ENCODE assay signal across 12 cellular contexts in the genomic region with DNA sequence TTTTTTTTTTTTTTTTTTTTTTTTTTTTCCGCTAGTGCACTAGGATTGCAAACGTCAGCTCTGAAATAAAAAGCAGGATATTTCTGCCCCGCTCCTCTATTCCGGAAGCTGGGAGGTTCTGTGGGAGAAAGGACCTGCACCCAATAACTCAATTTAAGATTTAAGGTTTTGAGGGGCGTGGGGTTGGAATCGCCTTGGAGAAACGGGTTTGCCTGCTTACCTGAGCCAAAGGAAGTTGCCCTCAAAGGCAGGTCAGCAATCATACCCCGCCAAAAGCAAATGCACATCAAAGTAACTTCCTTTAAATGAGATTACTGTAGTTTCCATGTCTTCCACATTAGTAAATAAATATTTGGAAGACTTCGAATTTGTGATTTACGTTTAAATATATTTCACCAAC. TPM values are rescaled to one million over a fixed set of nuclear protein-coding genes. Genes with fewer than 3 reads are reported as not detected.
DNase-seq lines count a peak whose midpoint lies in the region; ATAC-seq, FAIRE-seq and TF ChIP-seq lines count a peak whose summit lies in the region.
"Had no signal": no experiment of that assay in that cellular context is flagged by ENCODE, and none has a peak within 500 bp of the region (broad histone marks: within the 10 kb centered on the region; RNA-seq: fewer than 3 reads in every experiment).

No MANE protein-coding gene starts in this region.

- peak overlapping the region; percentile 81 for H3K4me3 Mint-ChIP-seq in nephron progenitor cell

- no peak for TF ChIP-seq POLR2A in endothelial cell of umbilical vein (IDR thresholded peaks at IDR 0.05; ENCODE audit: low read depth, low read length)
- TF ChIP-seq POLR2A in H54 (IDR thresholded peaks at IDR 0.05; ENCODE audit: low read depth, low read length): no peak

- H3K36me3 ChIP-seq in PC-9 (ENCODE audit: low read depth) (0 out of 2 replicates have a peak, but pooled peaks cover 5% of the 10 kb centered on the region), endothelial cell of umbilical vein (ENCODE audit: control insufficient read depth in 2 of 2, extremely low read depth in 1 of 2, insufficient read depth in 2 of 2, low read length in 2 of 2) (no peaks in the 10 kb centered on the region)

- DNase-seq in COLO668 (lab: John Stamatoyannopoulos, UW; ENCODE audit: unreplicated experiment) (peak; percentile 20), PC-9 (peak in 1 of 2 experiments; percentile 66), endothelial cell of umbilical vein (ENCODE audit: low read depth, low spot score) (no peak), nephron progenitor cell (no peak), H54 (ENCODE audit: insufficient read length, low spot score) (no peak), NOMO-1 treated with DMSO at 0.1 percent for 48 hours (lab: John Stamatoyannopoulos, UW; ENCODE audit: unreplicated experiment) (no peak)
- DNase-seq: activated effector memory CD4-positive, alpha-beta T cell treated with Interleukin-2 at 50 U/mL for 16 hours; SIG-M5 had no signal

- H3K4me2 ChIP-seq in PC-9 (peak overlapping the region; percentile 79), endothelial cell of umbilical vein (ENCODE audit: insufficient read depth, low read length) (peak overlapping the region; percentile 95)

- dilution Hi-C loops in endothelial cell of umbilical vein (cut with MboI; ENCODE audit: extremely low pct_ligation_motif_present, low sequenced_read_pairs): no loop called here

- H3K9me3 Mint-ChIP-seq in nephron progenitor cell: no peaks in the 10 kb centered on the region

- H3K9me3 ChIP-seq in PC-9 (ENCODE audit: insufficient read depth, low read depth): no peaks in the 10 kb centered on the region
- no peaks in the 10 kb centered on the region for H3K9me3 ChIP-seq in endothelial cell of umbilical vein (replicated peaks; ENCODE audit: control insufficient read depth, insufficient read depth, low read length)

- H3F3A ChIP-seq in PC-9 (ENCODE audit: insufficient read depth, low read depth): no peaks in the 10 kb centered on the region

- H3K9me1 ChIP-seq in endothelial cell of umbilical vein (replicated peaks; ENCODE audit: control insufficient read depth, extremely low read depth, insufficient read depth, low read length): no peaks in the 10 kb centered on the region

- H3K79me2 ChIP-seq in PC-9 (ENCODE audit: low read depth): peaks cover 58% of the 10 kb centered on the region
- no peaks in the 10 kb centered on the region for H3K79me2 ChIP-seq in endothelial cell of umbilical vein (ENCODE audit: control insufficient read depth, insufficient read depth, low read length)

- H3K9ac ChIP-seq in endothelial cell of umbilical vein (replicated peaks; ENCODE audit: extremely low read depth, insufficient read depth, low read length): peak overlapping the region; percentile 20

- no peak for FAIRE-seq in endothelial cell of umbilical vein (lab: Jason Lieb, UNC)
- FAIRE-seq in H54 (lab: Jason Lieb, UNC): no peak
- FAIRE-seq: G401.6 had no signal

- H2AFZ ChIP-seq in PC-9 (peak overlapping the region; percentile 95), endothelial cell of umbilical vein (ENCODE audit: low read depth, low read length) (no peak overlapping the region)

- intact Hi-C loops in PC-9 (cut with micrococcal nuclease; ENCODE audit: unreplicated experiment) (loop anchor here (1.0 to 5.0 kb wide), 9 partner anchors 38 to 847 kb away; no protein-coding TSS in a partner anchor), endothelial cell of umbilical vein (cut with micrococcal nuclease) (loop anchor here (1.0 to 5.0 kb wide), 4 partner anchors 114 to 473 kb away; no protein-coding TSS in a partner anchor)

- ATAC-seq in GM19351 (IDR thresholded peaks at IDR 0.05; ENCODE audit: unreplicated experiment) (no peak), HG02973 (IDR thresholded peaks at IDR 0.05; ENCODE audit: unreplicated experiment) (no peak)

- H3K27ac ChIP-seq in PC-9 (peak overlapping the region; percentile 90), endothelial cell of umbilical vein (ENCODE audit: insufficient read depth, low read depth, low read length) (no peak overlapping the region)

- H3K4me1 Mint-ChIP-seq in nephron progenitor cell: peaks cover 19% of the 10 kb centered on the region

- POLR2A ChIA-PET in PC-9 (lab: Charles Lee; ENCODE audit: unreplicated experiment): interaction anchor here (0.7 to 0.8 kb wide), 2 partner anchors 205 to 269 kb away, joined by 5 to 12 read pairs; no protein-coding TSS in a partner anchor
- POLR2A ChIA-PET in endothelial cell of umbilical vein (lab: Charles Lee): no interaction called here

- no peaks in the 10 kb centered on the region for H3K36me3 Mint-ChIP-seq in nephron progenitor cell (ENCODE audit: low read depth)

- CTCF ChIA-PET in PC-9 (lab: Charles Lee): interaction anchor here (0.9 kb wide), 1 partner anchor 76 kb away, joined by 3 read pairs; no protein-coding TSS in a partner anchor
- CTCF ChIA-PET in endothelial cell of umbilical vein (lab: Charles Lee): interaction anchor here (0.6 to 3.2 kb wide), 16 partner anchors 15 to 1203 kb away, joined by 3 to 18 read pairs (median 4); no protein-coding TSS in a partner anchor

- H3K27me3 ChIP-seq in PC-9 (ENCODE audit: insufficient read depth, low read depth): no peaks in the 10 kb centered on the region
- peaks cover 10 to 13% of the 10 kb centered on the region in 2 experiments for H3K27me3 ChIP-seq in endothelial cell of umbilical vein (ENCODE audit: control insufficient read depth in 2 of 2, insufficient read depth in 2 of 2, low read length in 2 of 2)

- H3K27me3 Mint-ChIP-seq in nephron progenitor cell (ENCODE audit: low read depth, poor library complexity): peaks cover 68% of the 10 kb centered on the region

- BruUV-seq in PC-9 (replicated peaks; lab: Mats Ljungman, UMichigan) (TSS peak; percentile 49), endothelial cell of umbilical vein (replicated peaks; lab: Mats Ljungman, UMichigan) (no TSS peak)

- H3K4me3 ChIP-seq in PC-9 (peak overlapping the region; percentile 89), endothelial cell of umbilical vein (replicated peaks in 1 of 3; ENCODE audit: insufficient read depth in 1 of 3, low read depth in 1 of 3, low read length in 3 of 3) (peak overlapping the region; percentile 56 to 75 (median 72))

- TF ChIP-seq CTCF in PC-9 (conservative IDR thresholded peaks at IDR 0.05) (no peak), endothelial cell of umbilical vein (IDR thresholded peaks at IDR 0.05; ENCODE audit: extremely low read depth in 1 of 2, insufficient read depth in 1 of 2, low read depth in 1 of 2, low read length in 2 of 2) (no peak), nephron progenitor cell (IDR thresholded peaks at IDR 0.05) (no peak)

- peaks cover 27% of the 10 kb centered on the region for H3K4me1 ChIP-seq in PC-9 (replicated peaks; ENCODE audit: insufficient read depth)
- H3K4me1 ChIP-seq in endothelial cell of umbilical vein (ENCODE audit: control insufficient read depth, extremely low read depth, insufficient read depth, low read length): peaks cover 23% of the 10 kb centered on the region

- no peak overlapping the region for H3K27ac Mint-ChIP-seq in nephron progenitor cell

- H4K20me1 ChIP-seq in PC-9 (ENCODE audit: insufficient read depth) (peaks cover 7% of the 10 kb centered on the region; the same call in 1 of the 2 replicates), endothelial cell of umbilical vein (replicated peaks; ENCODE audit: control insufficient read depth, extremely low read depth, insufficient read depth, low read length) (no peaks in the 10 kb centered on the region)

- no peaks in the 10 kb centered on the region for H3K9me2 ChIP-seq in PC-9 (ENCODE audit: insufficient read depth)

TF ChIP-seq in endothelial cell of umbilical vein, 7 proteins besides CTCF, POLR2A, EP300 and RAD21:
- TF ChIP-seq EZH2 (IDR thresholded peaks at IDR 0.05; ENCODE audit: borderline replicate concordance, low read depth, low read length, severe bottlenecking) (no peak), JUN (IDR thresholded peaks at IDR 0.05; ENCODE audit: borderline replicate concordance, insufficient read depth, insufficient read length, low read depth) (no peak), FOS (IDR thresholded peaks at IDR 0.05; ENCODE audit: borderline replicate concordance, insufficient read depth, low read length) (no peak), MYC (IDR thresholded peaks at IDR 0.05; ENCODE audit: low read depth, low read length) (no peak), GATA2 (IDR thresholded peaks at IDR 0.05; ENCODE audit: insufficient read depth, insufficient read length, low read depth, low read length) (no peak), POLR2AphosphoS5 (IDR thresholded peaks at IDR 0.05; ENCODE audit: insufficient read depth, low read depth, low read length) (no peak)
- TF ChIP-seq, protein P1, sequence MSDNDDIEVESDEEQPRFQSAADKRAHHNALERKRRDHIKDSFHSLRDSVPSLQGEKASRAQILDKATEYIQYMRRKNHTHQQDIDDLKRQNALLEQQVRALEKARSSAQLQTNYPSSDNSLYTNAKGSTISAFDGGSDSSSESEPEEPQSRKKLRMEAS (IDR thresholded peaks at IDR 0.05; ENCODE audit: insufficient read depth, insufficient read length): no peak
TF ChIP-seq in endothelial cell of umbilical vein: peak in this region for 0.

RNA-seq across cellular contexts. Expression of a gene that starts 1.0 kb away (rescaled TPM):
- total RNA-seq in PC-9 (2021) (12.3 and 12.8 TPM in 2 replicates), endothelial cell of umbilical vein (0.92 and 1.3 TPM in 2 replicates)
- 0.14 and 0.49 TPM in 2 replicates for polyA plus RNA-seq in endothelial cell of umbilical vein
- polyA plus RNA-seq in endothelial cell of umbilical vein (2011; cell fraction: cytosol; rRNA removed): 0.23 and 0.31 TPM in 2 replicates
- polyA plus RNA-seq in endothelial cell of umbilical vein (2011; cell fraction: nucleus; rRNA removed): 0.03 and 0.08 TPM in 2 replicates
- 0.18 and 0.27 TPM in 2 replicates for polyA plus RNA-seq in endothelial cell of umbilical vein (2012)
- 0.15 and 0.97 TPM in 2 replicates for polyA minus RNA-seq in endothelial cell of umbilical vein
- 0.72 TPM for polyA minus RNA-seq in endothelial cell of umbilical vein (2011; cell fraction: cytosol; rRNA and poly(A)+ RNA removed)
- polyA minus RNA-seq in endothelial cell of umbilical vein (2011; cell fraction: nucleus; rRNA and poly(A)+ RNA removed): 0.34 TPM in 1 of 2 replicates, not detected in the other
- total RNA-seq: IMR-90 had no signal
